ENCODE assay signal across 8 cellular contexts in genomic region chr19:40776966-40777794, GRCh38. TPM values are rescaled to one million over a fixed set of nuclear protein-coding genes. Genes with fewer than 3 reads are reported as not detected.
A peak's percentile ranks its signal among the peaks of the same experiment; 100 is the strongest.
DNase-seq lines count a peak whose midpoint lies in the region; ATAC-seq, FAIRE-seq and TF ChIP-seq lines count a peak whose summit lies in the region.

No MANE protein-coding gene starts in this region.

- peak overlapping the region; percentile 93 for H2AFZ ChIP-seq in astrocyte (ENCODE audit: low read depth, low read length)

- peak overlapping the region; percentile 99 for H3K4me2 ChIP-seq in astrocyte (ENCODE audit: low read length)

- peak overlapping the region; percentile 91 for H3K9ac ChIP-seq in astrocyte (ENCODE audit: low read length)
- H3K9ac ChIP-seq in rectal smooth muscle tissue (ENCODE audit: low read length), result peak overlapping the region; percentile 94

- H3K36me3 ChIP-seq in astrocyte (ENCODE audit: insufficient read depth, low read length) (no peaks in the 10 kb centered on the region), rectal smooth muscle tissue (ENCODE audit: control insufficient read depth, insufficient read depth, low read length) (peaks cover 2% of the 10 kb centered on the region)

- H3K4me3 Mint-ChIP-seq in astrocyte (ENCODE audit: unreplicated experiment), result peak overlapping the region; percentile 89

- H3K27me3 ChIP-seq in astrocyte (ENCODE audit: insufficient read depth, low read length) (no peaks in the 10 kb centered on the region), rectal smooth muscle tissue (ENCODE audit: control insufficient read depth, insufficient read depth, low read length) (no peaks in the 10 kb centered on the region)

- peaks cover 2% of the 10 kb centered on the region for H4K20me1 ChIP-seq in astrocyte (ENCODE audit: insufficient read depth, low read length)

- H3K27ac Mint-ChIP-seq in astrocyte (ENCODE audit: unreplicated experiment), result peak overlapping the region; percentile 98

- H3K4me3 ChIP-seq in astrocyte (ENCODE audit: insufficient read depth, low read depth, low read length) (peak overlapping the region; percentile 81), rectal smooth muscle tissue (ENCODE audit: low read length) (peak overlapping the region; percentile 81)

- no peak for TF ChIP-seq CTCF in astrocyte (IDR thresholded peaks at IDR 0.05; ENCODE audit: insufficient read depth, low read depth, low read length)

- no peaks in the 10 kb centered on the region for H3K27me3 Mint-ChIP-seq in astrocyte (ENCODE audit: low read depth, unreplicated experiment)

- H3K4me1 Mint-ChIP-seq in astrocyte (ENCODE audit: low read depth, unreplicated experiment), result peaks cover 10% of the 10 kb centered on the region

- H3K9me3 ChIP-seq in astrocyte (ENCODE audit: insufficient read depth, low read depth, low read length), result no peaks in the 10 kb centered on the region

- H3K36me3 Mint-ChIP-seq in astrocyte (ENCODE audit: low read depth, unreplicated experiment), result peaks cover 5% of the 10 kb centered on the region

- no peaks in the 10 kb centered on the region for H3K9me3 Mint-ChIP-seq in astrocyte (ENCODE audit: unreplicated experiment)

- DNase-seq in NCI-H1694 (lab: John Stamatoyannopoulos, UW), result peak; percentile 96
- DNase-seq in T-helper 2 cell, result peak; percentile 41 to 97 (median 81)
- peak; percentile 81 for DNase-seq in astrocyte (ENCODE audit: low read depth)
- peak; percentile 87 for DNase-seq in hepatic stellate cell (ENCODE audit: low spot score)
- no peak for DNase-seq in mesenteric fat pad (ENCODE audit: low spot score)

- ATAC-seq in GM18498 (IDR thresholded peaks at IDR 0.05; ENCODE audit: unreplicated experiment) (peak; percentile 61), HG02938 (IDR thresholded peaks at IDR 0.05; ENCODE audit: unreplicated experiment) (peak; percentile 60)

- H3K4me1 ChIP-seq in astrocyte (ENCODE audit: insufficient read depth, low read length), result peaks cover 22% of the 10 kb centered on the region
- peaks cover 13% of the 10 kb centered on the region for H3K4me1 ChIP-seq in rectal smooth muscle tissue (ENCODE audit: control insufficient read depth, insufficient read depth, low read length)

- no peaks in the 10 kb centered on the region for H3K79me2 ChIP-seq in astrocyte (ENCODE audit: insufficient read depth, low read length)

- H3K27ac ChIP-seq in astrocyte (ENCODE audit: low read depth, low read length), result peak overlapping the region; percentile 96
- H3K27ac ChIP-seq in rectal smooth muscle tissue (ENCODE audit: low read depth, low read length), result peak overlapping the region; percentile 95

- no peak for FAIRE-seq in astrocyte (lab: Jason Lieb, UNC)

RNA-seq across cellular contexts. Expression of gene RAB4B, which starts 0.9 kb away (rescaled TPM):
- total RNA-seq in astrocyte, result 18.8 and 21.0 TPM in 2 replicates
- total RNA-seq in mesenteric fat pad, result 26.9 TPM

RNA-seq across cellular contexts. Expression of gene MIA, which starts 1.9 kb away (rescaled TPM):
- total RNA-seq in astrocyte (2.5 TPM in 2 replicates), mesenteric fat pad (not detected)

RNA-seq across cellular contexts. Expression of gene EGLN2, which starts 21.8 kb away (rescaled TPM):
- total RNA-seq in astrocyte (82.1 and 84.6 TPM in 2 replicates), mesenteric fat pad (113 TPM)

RNA-seq across cellular contexts. Expression of gene SNRPA, which starts 26.2 kb away (rescaled TPM):
- total RNA-seq in astrocyte (60.0 and 67.0 TPM in 2 replicates), mesenteric fat pad (41.3 TPM)

RNA-seq across cellular contexts. Expression of gene ACTMAP, which starts 26.9 kb away (rescaled TPM):
- total RNA-seq in astrocyte, result 9.6 and 10.1 TPM in 2 replicates
- total RNA-seq in mesenteric fat pad, result 5.6 TPM
